Comparison of ENCODE assay signal across 8 cellular contexts in the genomic region with DNA sequence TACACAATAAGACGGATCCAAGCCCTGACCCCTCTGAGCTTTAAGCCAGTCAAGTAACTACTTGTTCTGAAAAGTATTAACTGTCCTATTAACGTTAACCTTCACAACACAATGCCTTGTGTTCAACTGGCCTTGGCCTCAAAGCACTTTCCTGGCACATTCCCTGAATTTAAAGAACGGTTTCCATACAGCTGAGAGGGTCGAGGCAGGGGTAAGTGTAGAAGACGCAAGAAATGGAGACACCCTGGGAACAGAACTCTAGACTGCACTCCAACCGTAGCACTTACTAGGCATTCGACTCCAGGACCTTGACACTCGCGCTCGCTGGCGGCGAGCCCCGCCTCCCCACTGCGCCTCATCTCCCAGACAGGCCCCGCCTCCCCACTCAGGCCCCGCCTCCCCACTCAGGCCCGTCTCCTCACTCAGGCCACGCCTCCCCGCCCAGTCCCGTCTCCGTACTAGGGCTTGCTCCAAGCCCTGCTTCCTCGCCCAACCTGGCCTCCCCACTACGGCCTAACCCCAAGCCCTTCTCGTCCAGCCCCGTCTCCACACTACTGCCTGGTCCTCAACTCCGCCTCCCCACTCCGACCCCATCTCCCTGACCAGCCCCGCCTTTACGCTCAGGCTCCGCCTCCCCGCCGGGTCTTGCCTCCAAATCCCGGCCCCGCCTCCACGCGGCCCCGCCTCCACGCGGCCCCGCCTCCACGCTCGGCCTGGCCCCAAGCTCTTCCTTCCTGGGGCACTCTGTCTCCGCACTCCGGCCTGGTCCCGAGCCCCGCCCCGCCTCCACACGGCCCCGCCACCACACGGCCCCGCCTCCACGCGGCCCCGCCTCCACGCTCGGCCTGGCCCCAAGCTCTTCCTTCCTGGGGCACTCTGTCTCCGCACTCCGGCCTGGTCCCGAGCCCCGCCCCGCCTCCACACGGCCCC. TPM values are rescaled to one million over a fixed set of nuclear protein-coding genes. Genes with fewer than 3 reads are reported as not detected.
DNase-seq lines count a peak whose midpoint lies in the region; TF ChIP-seq lines count a peak whose summit lies in the region.

No MANE protein-coding gene starts in this region.

- H3K4me3 Mint-ChIP-seq in activated T-helper 2 cell treated with anti-CD3 and anti-CD28 coated beads, Interferon-gamma antibody, Interleukin-2, Interleukin-4, amounts not matched to agents 10 μg/mL and 5 μg/mL and 100 μg/mL, durations not matched to agents 14 hours and 24 hours and 36 hours (ENCODE audit: low read depth): peak overlapping the region; percentile 89
- H3K4me3 Mint-ChIP-seq in nephron: peak overlapping the region; percentile 92 to 95 (median 93)

- DNase-seq in GOT3 (lab: John Stamatoyannopoulos, UW) (peak; percentile 97), LoVo (ENCODE audit: low spot score) (peak; percentile 92), RPMI8226 (peak; percentile 96), fibroblast of peridontal ligament (ENCODE audit: extremely low read depth) (peak; percentile 91)
- peak; percentile 96 for DNase-seq in activated T-helper 2 cell treated with anti-CD3 and anti-CD28 coated beads, Interferon-gamma antibody, Interleukin-2, Interleukin-4, amounts not matched to agents 10 μg/mL and 5 μg/mL and 100 μg/mL, durations not matched to agents 14 hours and 24 hours and 36 hours (ENCODE audit: low spot score)
- peak; percentile 97 for DNase-seq in stimulated activated naive CD4-positive, alpha-beta T cell treated with Interleukin-2 at 50 U/mL for 16 hours (lab: John Stamatoyannopoulos, UW)

- peak overlapping the region; percentile 44 for H3K27ac ChIP-seq in DOHH2 (ENCODE audit: low read depth, low read length)

- H3K36me3 Mint-ChIP-seq in activated T-helper 2 cell treated with anti-CD3 and anti-CD28 coated beads, Interferon-gamma antibody, Interleukin-2, Interleukin-4, amounts not matched to agents 10 μg/mL and 5 μg/mL and 100 μg/mL, durations not matched to agents 14 hours and 24 hours and 36 hours (ENCODE audit: low read depth): peaks cover 18% of the 10 kb centered on the region
- H3K36me3 Mint-ChIP-seq in nephron (ENCODE audit: low read depth): peaks cover 14% of the 10 kb centered on the region

- peak overlapping the region; percentile 97 for H3K27ac Mint-ChIP-seq in activated T-helper 2 cell treated with anti-CD3 and anti-CD28 coated beads, Interferon-gamma antibody, Interleukin-2, Interleukin-4, amounts not matched to agents 10 μg/mL and 5 μg/mL and 100 μg/mL, durations not matched to agents 14 hours and 24 hours and 36 hours
- H3K27ac Mint-ChIP-seq in nephron: peak overlapping the region; percentile 88 to 97 (median 94)

- intact Hi-C loops in activated T-helper 2 cell treated with anti-CD3 and anti-CD28 coated beads, Interferon-gamma antibody, Interleukin-2, Interleukin-4, amounts not matched to agents 10 μg/mL and 5 μg/mL and 100 μg/mL, durations not matched to agents 14 hours and 24 hours and 36 hours (cut with micrococcal nuclease): loop anchor here (1.0 to 10.0 kb wide), 5 partner anchors 131 to 530 kb away; partner anchors contain the start of genes ANAPC1, CHCHD5, RGPD8 and ZC3H8

- no peaks in the 10 kb centered on the region for H3K9me3 ChIP-seq in DOHH2 (ENCODE audit: control insufficient read depth, insufficient read depth, low read length)

- peaks cover 3% of the 10 kb centered on the region for H3K27me3 Mint-ChIP-seq in activated T-helper 2 cell treated with anti-CD3 and anti-CD28 coated beads, Interferon-gamma antibody, Interleukin-2, Interleukin-4, amounts not matched to agents 10 μg/mL and 5 μg/mL and 100 μg/mL, durations not matched to agents 14 hours and 24 hours and 36 hours (ENCODE audit: low read depth)
- H3K27me3 Mint-ChIP-seq in nephron (ENCODE audit: low read depth): peaks cover 4% of the 10 kb centered on the region

- peak overlapping the region; percentile 84 for H3K4me3 ChIP-seq in DOHH2 (ENCODE audit: low read length)

- peaks cover 33% of the 10 kb centered on the region for H3K79me2 ChIP-seq in DOHH2 (ENCODE audit: control insufficient read depth, low read length)

- H4K20me1 ChIP-seq in DOHH2 (ENCODE audit: control insufficient read depth, insufficient read depth, low read depth, low read length): peaks cover 11% of the 10 kb centered on the region; the same call in 1 of the 2 replicates

- no peaks in the 10 kb centered on the region for H3K9me2 ChIP-seq in DOHH2 (replicated peaks; ENCODE audit: control insufficient read depth, low read length)

- H3K4me1 ChIP-seq in DOHH2 (ENCODE audit: control insufficient read depth, low read length): peaks cover 21% of the 10 kb centered on the region

- peaks cover 37% of the 10 kb centered on the region for H3K4me1 Mint-ChIP-seq in activated T-helper 2 cell treated with anti-CD3 and anti-CD28 coated beads, Interferon-gamma antibody, Interleukin-2, Interleukin-4, amounts not matched to agents 10 μg/mL and 5 μg/mL and 100 μg/mL, durations not matched to agents 14 hours and 24 hours and 36 hours (ENCODE audit: low read depth)
- peaks cover 22% of the 10 kb centered on the region for H3K4me1 Mint-ChIP-seq in nephron

- H3F3A ChIP-seq in DOHH2 (ENCODE audit: control insufficient read depth, insufficient read depth): peaks cover 10% of the 10 kb centered on the region; the same call in 1 of the 2 replicates

- no peaks in the 10 kb centered on the region for H3K9me3 Mint-ChIP-seq in activated T-helper 2 cell treated with anti-CD3 and anti-CD28 coated beads, Interferon-gamma antibody, Interleukin-2, Interleukin-4, amounts not matched to agents 10 μg/mL and 5 μg/mL and 100 μg/mL, durations not matched to agents 14 hours and 24 hours and 36 hours
- peaks cover 2% of the 10 kb centered on the region for H3K9me3 Mint-ChIP-seq in nephron

- peaks cover 2% of the 10 kb centered on the region; the same call in 1 of the 2 replicates for H3K36me3 ChIP-seq in DOHH2 (ENCODE audit: control insufficient read depth, low read length)

- TF ChIP-seq CTCF in DOHH2 (IDR thresholded peaks at IDR 0.05; ENCODE audit: low read depth, low read length, poor library complexity, severe bottlenecking) (no peak), nephron (IDR thresholded peaks at IDR 0.05; ENCODE audit: unreplicated experiment in 3 of 3) (no peak)

- peak overlapping the region; percentile 73 for H3K4me2 ChIP-seq in DOHH2 (ENCODE audit: low read length)

- no peaks in the 10 kb centered on the region for H3K27me3 ChIP-seq in DOHH2 (ENCODE audit: control insufficient read depth, low read length)

RNA-seq across cellular contexts. Expression of gene TMEM87B, which starts 0.9 kb away (rescaled TPM):
- 15.8 and 16.5 TPM in 2 replicates for total RNA-seq in activated T-helper 2 cell treated with anti-CD3 and anti-CD28 coated beads, Interferon-gamma antibody, Interleukin-2, Interleukin-4, amounts not matched to agents 10 μg/mL and 5 μg/mL and 100 μg/mL, durations not matched to agents 14 hours and 24 hours and 36 hours

Comparison
In these comparisons a context has a peak if more than half of its experiments do, and no peak if none do; other contexts are left out.
1. Peak in every context shown above with its lines: DNase-seq, H3K4me3 ChIP-seq and H3K27ac ChIP-seq.